In the genomic region with DNA sequence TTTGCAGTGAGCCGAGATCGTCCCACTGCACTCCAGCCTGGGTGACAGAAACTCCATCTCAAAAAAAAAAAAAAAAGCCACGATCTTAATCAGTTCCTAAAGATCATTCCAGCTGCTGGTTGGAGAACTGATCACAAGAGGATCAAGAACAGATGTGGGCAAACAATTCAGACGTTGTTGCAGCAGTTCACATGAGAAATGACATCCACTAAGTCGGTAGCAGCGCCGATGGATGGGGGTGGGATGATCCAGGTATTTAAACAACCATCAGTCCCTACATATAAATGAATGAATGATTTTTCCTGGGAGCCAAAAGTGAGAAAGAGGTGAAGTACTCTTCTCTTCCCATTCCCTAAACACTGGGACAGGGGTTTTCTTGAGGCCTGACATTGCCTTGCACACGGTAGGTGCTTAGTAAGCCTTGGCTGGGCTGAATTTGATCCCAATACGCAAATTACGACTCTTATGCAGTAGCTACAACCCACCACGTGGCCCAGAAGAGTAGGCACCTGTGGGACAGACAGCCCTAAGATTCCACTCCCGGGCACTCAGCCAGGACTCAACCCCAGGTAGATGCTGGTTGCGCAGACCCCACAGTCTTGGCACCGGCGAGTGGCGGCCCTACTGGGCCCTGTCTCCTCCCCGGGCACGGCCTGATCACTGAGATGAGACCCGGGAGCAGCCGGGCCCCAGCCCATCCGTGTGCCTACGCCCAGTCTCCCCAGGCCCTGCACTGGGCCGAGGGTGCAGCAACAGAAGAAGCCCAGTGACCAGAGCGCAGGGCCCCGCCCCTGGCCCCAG, we compare ENCODE assay signal across 7 cellular contexts. TPM values are rescaled to one million over a fixed set of nuclear protein-coding genes. Genes with fewer than 3 reads are reported as not detected.
DNase-seq lines count a peak whose midpoint lies in the region; ATAC-seq and TF ChIP-seq lines count a peak whose summit lies in the region.

No MANE protein-coding gene starts in this region.

- H3K9me3 ChIP-seq in body of pancreas (no peaks in the 10 kb centered on the region), right lobe of liver (no peaks in the 10 kb centered on the region), thyroid gland (no peaks in the 10 kb centered on the region)

- H3K4me3 ChIP-seq in body of pancreas: peak overlapping the region; percentile 52 to 84
- H3K4me3 ChIP-seq in right lobe of liver: peak overlapping the region; percentile 78 to 82 (median 81)
- H3K4me3 ChIP-seq in thyroid gland (replicated peaks in 1 of 3): peak overlapping the region; percentile 34 to 78 (median 54)

- DNase-seq in NCI-H69 (lab: John Stamatoyannopoulos, UW): peak; percentile 82
- DNase-seq in body of pancreas: peak; percentile 52 to 73 (median 62)
- DNase-seq in right lobe of liver: no peak
- DNase-seq in thyroid gland: peak in 1 of 2 donors; percentile 67
- no peak for DNase-seq in HK-2 (ENCODE audit: unreplicated experiment)

- H3K27ac ChIP-seq in body of pancreas: peak overlapping the region; percentile 53 to 95 (median 80)
- peak overlapping the region; percentile 41 to 75 (median 72) for H3K27ac ChIP-seq in right lobe of liver
- H3K27ac ChIP-seq in thyroid gland: peak overlapping the region; percentile 10 to 93 (median 68)

- H3K27me3 ChIP-seq in body of pancreas: no peaks in the 10 kb centered on the region
- H3K27me3 ChIP-seq in right lobe of liver: no peaks in the 10 kb centered on the region
- H3K27me3 ChIP-seq in thyroid gland: no peaks in the 10 kb centered on the region

- H3K4me1 ChIP-seq in body of pancreas (peaks cover 51% of the 10 kb centered on the region), right lobe of liver (peaks cover 0 to 22% (median 1%) of the 10 kb centered on the region in 4 donors), thyroid gland (peaks cover 23 to 28% of the 10 kb centered on the region in 2 donors)

- H3K36me3 ChIP-seq in body of pancreas (replicated peaks in 1 of 2; ENCODE audit: insufficient read depth in 1 of 2, low read depth in 2 of 2) (peaks cover 0 to 10% of the 10 kb centered on the region in 2 donors), right lobe of liver (peaks cover 0 to 18% (median 6%) of the 10 kb centered on the region in 4 donors), thyroid gland (peaks cover 16% of the 10 kb centered on the region in 2 donors)

- 14 to 15% methylated on average over 11 to 18 of the region's 25 CpGs for WGBS in body of pancreas, 2 donors
- 32% methylated on average over 17 of the region's 25 CpGs for WGBS in right lobe of liver (ENCODE audit: insufficient coverage, low coverage, low lambda C conversion rate, missing lambda C conversion rate)
- 45 to 50% methylated on average over 9 to 11 of the region's 25 CpGs for WGBS in thyroid gland, 2 donors

- intact Hi-C loops in body of pancreas (cut with DNase I): no loop called here
- intact Hi-C loops in right lobe of liver (cut with DNase I): loop anchor here in 1 of 2 donors (10.0 kb wide), 1 partner anchor 206 kb away; no protein-coding TSS in a partner anchor
- intact Hi-C loops in thyroid gland (cut with DNase I): no loop called here

- ATAC-seq in GM18499 (IDR thresholded peaks at IDR 0.05; ENCODE audit: insufficient read depth, unreplicated experiment) (peak; percentile 18), HG02571 (IDR thresholded peaks at IDR 0.05; ENCODE audit: unreplicated experiment) (peak; percentile 14), body of pancreas (peak; percentile 1), right lobe of liver (peak in 1 of 4 donors; percentile 15)

- TF ChIP-seq CTCF in body of pancreas (IDR thresholded peaks at IDR 0.05) (peak in 1 of 7 experiments; percentile 10), right lobe of liver (IDR thresholded peaks at IDR 0.05) (no peak), thyroid gland (IDR thresholded peaks at IDR 0.05) (no peak)

- no peak for TF ChIP-seq POLR2A in body of pancreas (IDR thresholded peaks at IDR 0.05)
- TF ChIP-seq POLR2A in right lobe of liver (IDR thresholded peaks at IDR 0.05): no peak
- no peak for TF ChIP-seq POLR2A in thyroid gland (IDR thresholded peaks at IDR 0.05)

RNA-seq across cellular contexts. Expression of a gene that starts 0.6 kb away (rescaled TPM):
- 10 to 100 TPM; 35.3 to 59.3 TPM for total RNA-seq in body of pancreas
- total RNA-seq in right lobe of liver: 10 to 100 TPM; 12.3 to 18.2 (median 14.4) TPM
- total RNA-seq in thyroid gland: 10 to 100 TPM; 37.8 to 82.7 (median 58.9) TPM

RNA-seq across cellular contexts. Expression of a gene that starts 18.8 kb away (rescaled TPM):
- 100 to 1,000 TPM; 154 to 204 TPM for total RNA-seq in body of pancreas
- 10 to 100 TPM in 2 of 6 experiments, 1 to 10 TPM in 4; 1.7 to 25.4 (median 4.9) TPM for total RNA-seq in right lobe of liver
- total RNA-seq in thyroid gland: 100 to 1,000 TPM in 3 of 4 donors, 10 to 100 TPM in 1; 76.6 to 363 (median 186) TPM

RNA-seq across cellular contexts. Expression of a gene that starts 24.7 kb away (rescaled TPM):
- total RNA-seq in body of pancreas (not detected), right lobe of liver (1 to 10 TPM in 3 of 6 experiments, under 1 TPM in 3; 0.62 to 3.4 (median 0.99) TPM), thyroid gland (under 1 TPM in 1 of 4 donors, not detected in 3; 0.40 TPM)

RNA-seq across cellular contexts. Expression of a gene that starts 28.8 kb away (rescaled TPM):
- total RNA-seq in body of pancreas: 100 to 1,000 TPM in 1 of 2 donors, 10 to 100 TPM in 1; 75.5 to 113 TPM
- total RNA-seq in right lobe of liver: 100 to 1,000 TPM in 3 of 6 experiments, 10 to 100 TPM in 3; 50.5 to 139 (median 86.9) TPM
- 100 to 1,000 TPM in 3 of 4 donors, 10 to 100 TPM in 1; 86.7 to 179 (median 114) TPM for total RNA-seq in thyroid gland

Comparison
In these comparisons a context has a peak if more than half of its experiments do, and no peak if none do; other contexts are left out.
1. DNase-seq: peak in NCI-H69 (single experiment) and body of pancreas (4 of 4); none in right lobe of liver (0 of 3) and HK-2 (single experiment).
2. Peak in every context shown above with its lines, with median percentiles within 50 percentile points of each other: H3K27ac ChIP-seq and H3K4me3 ChIP-seq.